In genomic region chr19:39264306-39265290, GRCh38 we compare ENCODE assay signal across 15 cellular contexts. TPM values are rescaled to one million over a fixed set of nuclear protein-coding genes. Genes with fewer than 3 reads are reported as not detected.
DNase-seq lines count a peak whose midpoint lies in the region; ATAC-seq and TF ChIP-seq lines count a peak whose summit lies in the region.
"Had no signal": no experiment of that assay in that cellular context is flagged by ENCODE, and none has a peak within 500 bp of the region (broad histone marks: within the 10 kb centered on the region; RNA-seq: fewer than 3 reads in every experiment).

No MANE protein-coding gene starts in this region.

- H3K36me3 Mint-ChIP-seq in nephron progenitor cell (ENCODE audit: low read depth): no peaks in the 10 kb centered on the region

- H3K4me1 Mint-ChIP-seq in nephron progenitor cell: peaks cover 6% of the 10 kb centered on the region
- H3K4me1 Mint-ChIP-seq: activated CD4-positive, alpha-beta T cell treated with anti-CD3 and anti-CD28 coated beads, Interleukin-2, amount 10 ng/mL, durations not matched to agents 7 days and 5 days had no signal

- peaks cover 10 to 16% (median 12%) of the 10 kb centered on the region in 11 experiments; a peak in 20 of 22 replicates for H3K9me3 ChIP-seq in BLaER1 treated with 17β-estradiol and CSF1 and Interleukin-3, amounts not matched to agents 10 nM and 100 nM (replicated peaks in 1 of 11)
- no peaks in the 10 kb centered on the region for H3K9me3 ChIP-seq in HEK293 (ENCODE audit: control insufficient read depth, insufficient read depth, low read depth, low read length)
- H3K9me3 ChIP-seq: heart left ventricle had no signal

- peaks cover 3 to 21% (median 11%) of the 10 kb centered on the region in 11 experiments; a peak in 15 of 22 replicates for H3K27me3 ChIP-seq in BLaER1 treated with 17β-estradiol and CSF1 and Interleukin-3, amounts not matched to agents 10 nM and 100 nM

- POLR2A ChIA-PET in HEK293 (lab: Yijun Ruan, JAX): no interaction called here

- H3K27me3 Mint-ChIP-seq in nephron progenitor cell (ENCODE audit: low read depth, poor library complexity): peaks cover 89% of the 10 kb centered on the region

- DNase-seq in left cardiac atrium: no peak
- DNase-seq in nephron progenitor cell: peak; percentile 62
- DNase-seq: activated CD4-positive, alpha-beta T cell treated with anti-CD3 and anti-CD28 coated beads, Interleukin-2, amount 10 ng/mL, durations not matched to agents 7 days and 5 days; effector CD8-positive, alpha-beta T cell; heart left ventricle; NCI-H774; stimulated activated CD4-positive, alpha-beta T cell treated with anti-CD3 and anti-CD28 coated beads, Interleukin-4, amount 100 ng/mL, for 24 hours had no signal

- H3K9ac ChIP-seq in BLaER1 treated with 17β-estradiol and CSF1 and Interleukin-3, amounts not matched to agents 10 nM and 100 nM: no peak overlapping the region

- peak overlapping the region; percentile 34 for H3K4me3 Mint-ChIP-seq in nephron progenitor cell
- H3K4me3 Mint-ChIP-seq: activated CD4-positive, alpha-beta T cell treated with anti-CD3 and anti-CD28 coated beads, Interleukin-2, amount 10 ng/mL, durations not matched to agents 7 days and 5 days had no signal

- no peaks in the 10 kb centered on the region for H4K20me1 ChIP-seq in BLaER1 treated with 17β-estradiol and CSF1 and Interleukin-3, amounts not matched to agents 10 nM and 100 nM

- TF ChIP-seq CTCF in HEK293 (tag by site-specific recombination; IDR thresholded peaks at IDR 0.05) (0 out of 2 replicates have a peak, but pooled peaks have one; percentile 1), nephron progenitor cell (IDR thresholded peaks at IDR 0.05) (no peak)

- H3K27ac ChIP-seq in BLaER1 treated with 17β-estradiol and CSF1 and Interleukin-3, amounts not matched to agents 10 nM and 100 nM: no peak overlapping the region
- no peak overlapping the region for H3K27ac ChIP-seq in HEK293 (ENCODE audit: extremely low read depth, low read depth, low read length)
- H3K27ac ChIP-seq: heart left ventricle, SK-N-MC had no signal

- intact Hi-C loops in left cardiac atrium (cut with DNase I): no loop called here

- peaks cover 0 to 41% (median 28%) of the 10 kb centered on the region in 10 experiments; a peak in 14 of 20 replicates for H3K4me1 ChIP-seq in BLaER1 treated with 17β-estradiol and CSF1 and Interleukin-3, amounts not matched to agents 10 nM and 100 nM
- no peaks in the 10 kb centered on the region for H3K4me1 ChIP-seq in HEK293 (ENCODE audit: control insufficient read depth, insufficient read depth, low read length)

- H3K4me3 ChIP-seq in BLaER1 treated with 17β-estradiol and CSF1 and Interleukin-3, amounts not matched to agents 10 nM and 100 nM: no peak overlapping the region
- no peak overlapping the region for H3K4me3 ChIP-seq in HEK293 (ENCODE audit: low read depth, low read length)
- H3K4me3 ChIP-seq: heart left ventricle, SK-N-MC had no signal

- H3K9me3 Mint-ChIP-seq in nephron progenitor cell: no peaks in the 10 kb centered on the region
- H3K9me3 Mint-ChIP-seq: activated CD4-positive, alpha-beta T cell treated with anti-CD3 and anti-CD28 coated beads, Interleukin-2, amount 10 ng/mL, durations not matched to agents 7 days and 5 days; activated naive CD4-positive, alpha-beta T cell treated with anti-CD3 and anti-CD28 coated beads, Interleukin-2, amount 50 U/mL, for 72 hours; nephron had no signal

- H3K27ac Mint-ChIP-seq in nephron progenitor cell: no peak overlapping the region
- H3K27ac Mint-ChIP-seq: activated CD4-positive, alpha-beta T cell treated with anti-CD3 and anti-CD28 coated beads, Interleukin-2, amount 10 ng/mL, durations not matched to agents 7 days and 5 days; activated naive CD4-positive, alpha-beta T cell treated with anti-CD3 and anti-CD28 coated beads, Interleukin-2, amount 50 U/mL, for 72 hours; nephron had no signal

- CTCF ChIA-PET in HEK293 (lab: Yijun Ruan, JAX): no interaction called here

- H3K4me2 ChIP-seq in BLaER1 treated with 17β-estradiol and CSF1 and Interleukin-3, amounts not matched to agents 10 nM and 100 nM: peak overlapping the region in 8 of 11 experiments; percentile 34 to 71 (median 56); a peak in 15 of 22 replicates

- no peaks in the 10 kb centered on the region for H3K36me3 ChIP-seq in BLaER1 treated with 17β-estradiol and CSF1 and Interleukin-3, amounts not matched to agents 10 nM and 100 nM
- H3K36me3 ChIP-seq in HEK293 (ENCODE audit: control insufficient read depth in 2 of 2, insufficient read depth in 1 of 2, low read length in 2 of 2): no peaks in the 10 kb centered on the region
- H3K36me3 ChIP-seq: heart left ventricle had no signal

- ATAC-seq in left cardiac atrium (peak; percentile 41 to 64), HG03342 (IDR thresholded peaks at IDR 0.05; ENCODE audit: unreplicated experiment) (no peak), HG02571 (IDR thresholded peaks at IDR 0.05; ENCODE audit: unreplicated experiment) (no peak), GM21526 (IDR thresholded peaks at IDR 0.05; ENCODE audit: low FRiP score, unreplicated experiment) (no peak)

TF ChIP-seq in HEK293, 187 proteins besides CTCF, POLR2A, EP300 and RAD21:
- TF ChIP-seq IKZF3 (tag by site-specific recombination; IDR thresholded peaks at IDR 0.05) (no peak), ZNF626 (tag by site-specific recombination; IDR thresholded peaks at IDR 0.05) (no peak), ZNF585B (tag by site-specific recombination; IDR thresholded peaks at IDR 0.05) (no peak), ZBTB20 (tag by site-specific recombination; IDR thresholded peaks at IDR 0.05) (no peak)

RNA-seq across cellular contexts. Expression of gene IFNL2, which starts 3.6 kb away (rescaled TPM):
- total RNA-seq in left cardiac atrium: not detected
- total RNA-seq: activated CD4-positive, alpha-beta T cell treated with anti-CD3 and anti-CD28 coated beads, Interleukin-2, amount 10 ng/mL, durations not matched to agents 7 days and 5 days; heart left ventricle had no signal

RNA-seq across cellular contexts. Expression of gene IFNL4, which starts 15.9 kb away (rescaled TPM):
- not detected for total RNA-seq in left cardiac atrium
- total RNA-seq: activated CD4-positive, alpha-beta T cell treated with anti-CD3 and anti-CD28 coated beads, Interleukin-2, amount 10 ng/mL, durations not matched to agents 7 days and 5 days; activated naive CD4-positive, alpha-beta T cell treated with anti-CD3 and anti-CD28 coated beads, Interleukin-2, amount 50 U/mL, for 72 hours; heart left ventricle had no signal

RNA-seq across cellular contexts. Expression of gene IFNL3, which starts 19.8 kb away (rescaled TPM):
- not detected for total RNA-seq in left cardiac atrium
- total RNA-seq: activated CD4-positive, alpha-beta T cell treated with anti-CD3 and anti-CD28 coated beads, Interleukin-2, amount 10 ng/mL, durations not matched to agents 7 days and 5 days; heart left ventricle had no signal

RNA-seq across cellular contexts. Expression of gene IFNL1, which starts 31.6 kb away (rescaled TPM):
- total RNA-seq in left cardiac atrium: not detected
- total RNA-seq: activated CD4-positive, alpha-beta T cell treated with anti-CD3 and anti-CD28 coated beads, Interleukin-2, amount 10 ng/mL, durations not matched to agents 7 days and 5 days; heart left ventricle had no signal

RNA-seq across cellular contexts. Expression of gene LRFN1, which starts 56.1 kb away (rescaled TPM):
- 1 to 10 TPM in 1 of 2 donors, under 1 TPM in 1; 0.55 to 1.4 TPM for total RNA-seq in left cardiac atrium

Comparison
In these comparisons a context has a peak if more than half of its experiments do, and no peak if none do; other contexts are left out.
1. ATAC-seq: peak in left cardiac atrium (2 of 2); none in HG03342 (single experiment), HG02571 (single experiment) and GM21526 (single experiment).